ENCODE assay signal across 1 cellular context in genomic region chr15:67838789-67839332, GRCh38.
TF ChIP-seq lines count a peak whose summit lies in the region.

No MANE protein-coding gene starts in this region.

TF ChIP-seq in HepG2, 621 proteins besides CTCF, POLR2A, EP300 and RAD21 (continued from another document and continues in another):
- TF ChIP-seq MNT (IDR thresholded peaks at IDR 0.05) (no peak), HNF4G (IDR thresholded peaks at IDR 0.05; ENCODE audit: borderline replicate concordance, low read depth, low read length) (no peak), HNF4G (CRISPR knock-in tag; IDR thresholded peaks at IDR 0.05; ENCODE audit: borderline replicate concordance, low read depth) (no peak), PAXIP1 (CRISPR knock-in tag; conservative IDR thresholded peaks at IDR 0.05) (no peak), MEIS1 (CRISPR knock-in tag; IDR thresholded peaks at IDR 0.05; ENCODE audit: borderline replicate concordance) (no peak), ZNF7 (CRISPR knock-in tag; IDR thresholded peaks at IDR 0.05) (no peak), NFE2L1 (CRISPR knock-in tag; IDR thresholded peaks at IDR 0.05; ENCODE audit: borderline replicate concordance) (no peak), SYNCRIP (IDR thresholded peaks at IDR 0.05; ENCODE audit: insufficient read depth, low read depth, low read length) (no peak), ZNF530 (CRISPR knock-in tag; IDR thresholded peaks at IDR 0.05; ENCODE audit: low read depth) (no peak), ZFP90 (CRISPR knock-in tag; IDR thresholded peaks at IDR 0.05; ENCODE audit: borderline replicate concordance) (no peak), NAIF1 (CRISPR knock-in tag; IDR thresholded peaks at IDR 0.05; ENCODE audit: borderline replicate concordance) (no peak), FOXA3 (CRISPR knock-in tag; IDR thresholded peaks at IDR 0.05) (no peak), TEAD3 (CRISPR knock-in tag; optimal IDR thresholded peaks at IDR 0.05; ENCODE audit: borderline replicate concordance) (no peak), ZNF253 (CRISPR knock-in tag; IDR thresholded peaks at IDR 0.05; ENCODE audit: borderline replicate concordance) (no peak), ZNF33B (CRISPR knock-in tag; IDR thresholded peaks at IDR 0.05) (no peak), FOXK2 (IDR thresholded peaks at IDR 0.05) (no peak), JUND (CRISPR knock-in tag; IDR thresholded peaks at IDR 0.05) (no peak), ZBTB20 (CRISPR knock-in tag; IDR thresholded peaks at IDR 0.05; ENCODE audit: borderline replicate concordance, low read depth) (peak; percentile 16; the same call in 1 of the 2 replicates), SMAD3 (CRISPR knock-in tag; IDR thresholded peaks at IDR 0.05) (no peak), ZSCAN25 (CRISPR knock-in tag; IDR thresholded peaks at IDR 0.05) (no peak), FLYWCH1 (CRISPR knock-in tag; IDR thresholded peaks at IDR 0.05) (no peak), RBM39 (IDR thresholded peaks at IDR 0.05; ENCODE audit: low read depth, low read length, poor library complexity, severe bottlenecking) (no peak), SMARCE1 (IDR thresholded peaks at IDR 0.05; ENCODE audit: borderline replicate concordance) (no peak), HNRNPH1 (optimal IDR thresholded peaks at IDR 0.05; ENCODE audit: low read depth, low read length) (no peak), DRAP1 (CRISPR knock-in tag; IDR thresholded peaks at IDR 0.05) (peak; percentile 15; the same call in 1 of the 2 replicates), NFE2L2 (IDR thresholded peaks at IDR 0.05; ENCODE audit: low read length) (no peak), BRCA1 (CRISPR knock-in tag; IDR thresholded peaks at IDR 0.05) (no peak), ZNF670 (CRISPR knock-in tag; IDR thresholded peaks at IDR 0.05; ENCODE audit: borderline replicate concordance) (peak; percentile 60; the same call in 1 of the 2 replicates), SMC3 (IDR thresholded peaks at IDR 0.05; ENCODE audit: low read length) (no peak), ZNF788 (CRISPR knock-in tag; IDR thresholded peaks at IDR 0.05; ENCODE audit: borderline replicate concordance) (no peak), PHF21A (CRISPR knock-in tag; IDR thresholded peaks at IDR 0.05) (no peak), ZNF207 (IDR thresholded peaks at IDR 0.05; ENCODE audit: borderline replicate concordance) (no peak), SUZ12 (IDR thresholded peaks at IDR 0.05; ENCODE audit: low read depth, low read length) (no peak), ISL2 (CRISPR knock-in tag; IDR thresholded peaks at IDR 0.05) (0 out of 2 replicates have a peak, but pooled peaks have one; percentile 31), NONO (IDR thresholded peaks at IDR 0.05) (no peak), NONO (CRISPR knock-in tag; conservative IDR thresholded peaks at IDR 0.05) (no peak)
- TF ChIP-seq, protein P1, sequence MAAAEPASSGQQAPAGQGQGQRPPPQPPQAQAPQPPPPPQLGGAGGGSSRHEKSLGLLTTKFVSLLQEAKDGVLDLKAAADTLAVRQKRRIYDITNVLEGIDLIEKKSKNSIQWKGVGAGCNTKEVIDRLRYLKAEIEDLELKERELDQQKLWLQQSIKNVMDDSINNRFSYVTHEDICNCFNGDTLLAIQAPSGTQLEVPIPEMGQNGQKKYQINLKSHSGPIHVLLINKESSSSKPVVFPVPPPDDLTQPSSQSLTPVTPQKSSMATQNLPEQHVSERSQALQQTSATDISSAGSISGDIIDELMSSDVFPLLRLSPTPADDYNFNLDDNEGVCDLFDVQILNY (CRISPR knock-in tag; conservative IDR thresholded peaks at IDR 0.05): no peak
- TF ChIP-seq, protein P2, sequence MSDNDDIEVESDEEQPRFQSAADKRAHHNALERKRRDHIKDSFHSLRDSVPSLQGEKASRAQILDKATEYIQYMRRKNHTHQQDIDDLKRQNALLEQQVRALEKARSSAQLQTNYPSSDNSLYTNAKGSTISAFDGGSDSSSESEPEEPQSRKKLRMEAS (IDR thresholded peaks at IDR 0.05): peak; percentile 95
- TF ChIP-seq, protein P3, sequence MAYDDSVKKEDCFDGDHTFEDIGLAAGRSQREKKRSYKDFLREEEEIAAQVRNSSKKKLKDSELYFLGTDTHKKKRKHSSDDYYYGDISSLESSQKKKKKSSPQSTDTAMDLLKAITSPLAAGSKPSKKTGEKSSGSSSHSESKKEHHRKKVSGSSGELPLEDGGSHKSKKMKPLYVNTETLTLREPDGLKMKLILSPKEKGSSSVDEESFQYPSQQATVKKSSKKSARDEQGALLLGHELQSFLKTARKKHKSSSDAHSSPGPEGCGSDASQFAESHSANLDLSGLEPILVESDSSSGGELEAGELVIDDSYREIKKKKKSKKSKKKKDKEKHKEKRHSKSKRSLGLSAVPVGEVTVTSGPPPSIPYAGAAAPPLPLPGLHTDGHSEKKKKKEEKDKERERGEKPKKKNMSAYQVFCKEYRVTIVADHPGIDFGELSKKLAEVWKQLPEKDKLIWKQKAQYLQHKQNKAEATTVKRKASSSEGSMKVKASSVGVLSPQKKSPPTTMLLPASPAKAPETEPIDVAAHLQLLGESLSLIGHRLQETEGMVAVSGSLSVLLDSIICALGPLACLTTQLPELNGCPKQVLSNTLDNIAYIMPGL (CRISPR knock-in tag; IDR thresholded peaks at IDR 0.05; ENCODE audit: borderline replicate concordance in 1 of 2, low read depth in 1 of 2): peak; percentile 58 to 78; a peak in 3 of 4 replicates
- TF ChIP-seq, protein P4, sequence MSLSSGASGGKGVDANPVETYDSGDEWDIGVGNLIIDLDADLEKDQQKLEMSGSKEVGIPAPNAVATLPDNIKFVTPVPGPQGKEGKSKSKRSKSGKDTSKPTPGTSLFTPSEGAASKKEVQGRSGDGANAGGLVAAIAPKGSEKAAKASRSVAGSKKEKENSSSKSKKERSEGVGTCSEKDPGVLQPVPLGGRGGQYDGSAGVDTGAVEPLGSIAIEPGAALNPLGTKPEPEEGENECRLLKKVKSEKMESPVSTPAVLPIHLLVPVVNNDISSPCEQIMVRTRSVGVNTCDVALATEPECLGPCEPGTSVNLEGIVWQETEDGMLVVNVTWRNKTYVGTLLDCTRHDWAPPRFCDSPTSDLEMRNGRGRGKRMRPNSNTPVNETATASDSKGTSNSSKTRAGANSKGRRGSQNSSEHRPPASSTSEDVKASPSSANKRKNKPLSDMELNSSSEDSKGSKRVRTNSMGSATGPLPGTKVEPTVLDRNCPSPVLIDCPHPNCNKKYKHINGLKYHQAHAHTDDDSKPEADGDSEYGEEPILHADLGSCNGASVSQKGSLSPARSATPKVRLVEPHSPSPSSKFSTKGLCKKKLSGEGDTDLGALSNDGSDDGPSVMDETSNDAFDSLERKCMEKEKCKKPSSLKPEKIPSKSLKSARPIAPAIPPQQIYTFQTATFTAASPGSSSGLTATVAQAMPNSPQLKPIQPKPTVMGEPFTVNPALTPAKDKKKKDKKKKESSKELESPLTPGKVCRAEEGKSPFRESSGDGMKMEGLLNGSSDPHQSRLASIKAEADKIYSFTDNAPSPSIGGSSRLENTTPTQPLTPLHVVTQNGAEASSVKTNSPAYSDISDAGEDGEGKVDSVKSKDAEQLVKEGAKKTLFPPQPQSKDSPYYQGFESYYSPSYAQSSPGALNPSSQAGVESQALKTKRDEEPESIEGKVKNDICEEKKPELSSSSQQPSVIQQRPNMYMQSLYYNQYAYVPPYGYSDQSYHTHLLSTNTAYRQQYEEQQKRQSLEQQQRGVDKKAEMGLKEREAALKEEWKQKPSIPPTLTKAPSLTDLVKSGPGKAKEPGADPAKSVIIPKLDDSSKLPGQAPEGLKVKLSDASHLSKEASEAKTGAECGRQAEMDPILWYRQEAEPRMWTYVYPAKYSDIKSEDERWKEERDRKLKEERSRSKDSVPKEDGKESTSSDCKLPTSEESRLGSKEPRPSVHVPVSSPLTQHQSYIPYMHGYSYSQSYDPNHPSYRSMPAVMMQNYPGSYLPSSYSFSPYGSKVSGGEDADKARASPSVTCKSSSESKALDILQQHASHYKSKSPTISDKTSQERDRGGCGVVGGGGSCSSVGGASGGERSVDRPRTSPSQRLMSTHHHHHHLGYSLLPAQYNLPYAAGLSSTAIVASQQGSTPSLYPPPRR (CRISPR knock-in tag; IDR thresholded peaks at IDR 0.05; ENCODE audit: borderline replicate concordance): no peak
- TF ChIP-seq, protein P5, sequence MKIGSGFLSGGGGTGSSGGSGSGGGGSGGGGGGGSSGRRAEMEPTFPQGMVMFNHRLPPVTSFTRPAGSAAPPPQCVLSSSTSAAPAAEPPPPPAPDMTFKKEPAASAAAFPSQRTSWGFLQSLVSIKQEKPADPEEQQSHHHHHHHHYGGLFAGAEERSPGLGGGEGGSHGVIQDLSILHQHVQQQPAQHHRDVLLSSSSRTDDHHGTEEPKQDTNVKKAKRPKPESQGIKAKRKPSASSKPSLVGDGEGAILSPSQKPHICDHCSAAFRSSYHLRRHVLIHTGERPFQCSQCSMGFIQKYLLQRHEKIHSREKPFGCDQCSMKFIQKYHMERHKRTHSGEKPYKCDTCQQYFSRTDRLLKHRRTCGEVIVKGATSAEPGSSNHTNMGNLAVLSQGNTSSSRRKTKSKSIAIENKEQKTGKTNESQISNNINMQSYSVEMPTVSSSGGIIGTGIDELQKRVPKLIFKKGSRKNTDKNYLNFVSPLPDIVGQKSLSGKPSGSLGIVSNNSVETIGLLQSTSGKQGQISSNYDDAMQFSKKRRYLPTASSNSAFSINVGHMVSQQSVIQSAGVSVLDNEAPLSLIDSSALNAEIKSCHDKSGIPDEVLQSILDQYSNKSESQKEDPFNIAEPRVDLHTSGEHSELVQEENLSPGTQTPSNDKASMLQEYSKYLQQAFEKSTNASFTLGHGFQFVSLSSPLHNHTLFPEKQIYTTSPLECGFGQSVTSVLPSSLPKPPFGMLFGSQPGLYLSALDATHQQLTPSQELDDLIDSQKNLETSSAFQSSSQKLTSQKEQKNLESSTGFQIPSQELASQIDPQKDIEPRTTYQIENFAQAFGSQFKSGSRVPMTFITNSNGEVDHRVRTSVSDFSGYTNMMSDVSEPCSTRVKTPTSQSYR (CRISPR knock-in tag; IDR thresholded peaks at IDR 0.05; ENCODE audit: borderline replicate concordance): 0 out of 2 replicates have a peak, but pooled peaks have one; percentile 32
- TF ChIP-seq, protein P6, sequence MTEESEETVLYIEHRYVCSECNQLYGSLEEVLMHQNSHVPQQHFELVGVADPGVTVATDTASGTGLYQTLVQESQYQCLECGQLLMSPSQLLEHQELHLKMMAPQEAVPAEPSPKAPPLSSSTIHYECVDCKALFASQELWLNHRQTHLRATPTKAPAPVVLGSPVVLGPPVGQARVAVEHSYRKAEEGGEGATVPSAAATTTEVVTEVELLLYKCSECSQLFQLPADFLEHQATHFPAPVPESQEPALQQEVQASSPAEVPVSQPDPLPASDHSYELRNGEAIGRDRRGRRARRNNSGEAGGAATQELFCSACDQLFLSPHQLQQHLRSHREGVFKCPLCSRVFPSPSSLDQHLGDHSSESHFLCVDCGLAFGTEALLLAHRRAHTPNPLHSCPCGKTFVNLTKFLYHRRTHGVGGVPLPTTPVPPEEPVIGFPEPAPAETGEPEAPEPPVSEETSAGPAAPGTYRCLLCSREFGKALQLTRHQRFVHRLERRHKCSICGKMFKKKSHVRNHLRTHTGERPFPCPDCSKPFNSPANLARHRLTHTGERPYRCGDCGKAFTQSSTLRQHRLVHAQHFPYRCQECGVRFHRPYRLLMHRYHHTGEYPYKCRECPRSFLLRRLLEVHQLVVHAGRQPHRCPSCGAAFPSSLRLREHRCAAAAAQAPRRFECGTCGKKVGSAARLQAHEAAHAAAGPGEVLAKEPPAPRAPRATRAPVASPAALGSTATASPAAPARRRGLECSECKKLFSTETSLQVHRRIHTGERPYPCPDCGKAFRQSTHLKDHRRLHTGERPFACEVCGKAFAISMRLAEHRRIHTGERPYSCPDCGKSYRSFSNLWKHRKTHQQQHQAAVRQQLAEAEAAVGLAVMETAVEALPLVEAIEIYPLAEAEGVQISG (CRISPR knock-in tag; IDR thresholded peaks at IDR 0.05): peak; percentile 42; the same call in 1 of the 2 replicates
